1 cellular context compared by ENCODE assay signal in the genomic region with DNA sequence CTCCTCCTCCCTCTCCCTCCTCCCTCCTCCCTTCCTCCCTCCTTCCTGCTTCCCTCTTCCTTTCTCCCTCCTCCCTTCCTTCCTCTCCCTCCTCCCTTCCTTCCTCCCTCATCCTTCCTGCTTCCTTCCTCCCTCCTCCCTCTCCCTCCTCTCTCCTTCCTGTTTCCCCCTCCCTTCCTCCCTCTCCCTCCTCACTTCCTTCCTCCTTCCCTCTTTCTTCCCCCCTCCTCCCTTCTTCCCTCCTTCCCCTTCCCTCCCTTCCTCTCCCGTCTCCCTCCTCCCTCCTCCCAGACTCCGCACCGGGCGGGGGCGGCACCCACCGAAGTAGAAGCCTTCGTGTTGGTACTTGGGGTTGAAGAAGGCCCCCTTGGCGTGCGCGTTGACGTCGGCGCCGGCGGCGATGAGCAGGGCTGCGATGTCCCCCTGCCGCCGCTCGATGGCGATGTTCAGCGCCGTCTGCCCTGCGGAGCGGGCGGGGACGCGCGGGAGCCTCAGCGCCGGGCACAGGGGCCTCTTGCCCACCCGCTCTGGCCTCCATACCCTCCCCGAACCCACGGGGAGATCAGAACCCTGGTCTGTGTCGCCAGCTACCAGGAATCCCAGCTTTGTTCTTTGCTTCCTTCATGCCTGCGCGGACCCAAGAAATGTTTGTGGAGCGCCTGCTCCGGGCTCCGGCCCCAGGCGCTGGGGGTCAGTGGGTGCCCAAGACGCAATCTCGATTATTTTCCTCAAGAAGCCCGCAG.
A peak's percentile ranks its signal among the peaks of the same experiment; 100 is the strongest.
TF ChIP-seq lines count a peak whose summit lies in the region.

No MANE protein-coding gene starts in this region.

TF ChIP-seq in K562, 482 proteins besides CTCF, POLR2A, EP300 and RAD21 (continued from another document and continues in another):
- no peak for TF ChIP-seq TAF1 (IDR thresholded peaks at IDR 0.05; ENCODE audit: control insufficient read depth, extremely low read depth, insufficient read depth, low read length, severe bottlenecking)
- TF ChIP-seq RB1 (IDR thresholded peaks at IDR 0.05; ENCODE audit: low read depth) = 0 out of 2 replicates have a peak, but pooled peaks have one; percentile 19
- TF ChIP-seq ZNF583 (CRISPR knock-in tag; IDR thresholded peaks at IDR 0.05) = no peak
- TF ChIP-seq XRCC5 (IDR thresholded peaks at IDR 0.05; ENCODE audit: low read depth, low read length) = no peak
- TF ChIP-seq CREM (IDR thresholded peaks at IDR 0.05; ENCODE audit: low read depth) = peak; percentile 41; the same call in 1 of the 2 replicates
- no peak for TF ChIP-seq CEBPB (tag; IDR thresholded peaks at IDR 0.05)
- peak; percentile 67; the same call in 1 of the 2 replicates for TF ChIP-seq ZBTB40 (IDR thresholded peaks at IDR 0.05)
- no peak for TF ChIP-seq ZBTB40 (CRISPR knock-in tag; IDR thresholded peaks at IDR 0.05)
- TF ChIP-seq ZNF263 (CRISPR knock-in tag; IDR thresholded peaks at IDR 0.05; ENCODE audit: borderline replicate concordance) = peak; percentile 98
- TF ChIP-seq EHMT2 (IDR thresholded peaks at IDR 0.05) = peak; percentile 57; the same call in 1 of the 2 replicates
- no peak for TF ChIP-seq MTA3 (IDR thresholded peaks at IDR 0.05; ENCODE audit: borderline replicate concordance)
- no peak for TF ChIP-seq RFX7 (CRISPR knock-in tag; IDR thresholded peaks at IDR 0.05)
- TF ChIP-seq, protein P1, sequence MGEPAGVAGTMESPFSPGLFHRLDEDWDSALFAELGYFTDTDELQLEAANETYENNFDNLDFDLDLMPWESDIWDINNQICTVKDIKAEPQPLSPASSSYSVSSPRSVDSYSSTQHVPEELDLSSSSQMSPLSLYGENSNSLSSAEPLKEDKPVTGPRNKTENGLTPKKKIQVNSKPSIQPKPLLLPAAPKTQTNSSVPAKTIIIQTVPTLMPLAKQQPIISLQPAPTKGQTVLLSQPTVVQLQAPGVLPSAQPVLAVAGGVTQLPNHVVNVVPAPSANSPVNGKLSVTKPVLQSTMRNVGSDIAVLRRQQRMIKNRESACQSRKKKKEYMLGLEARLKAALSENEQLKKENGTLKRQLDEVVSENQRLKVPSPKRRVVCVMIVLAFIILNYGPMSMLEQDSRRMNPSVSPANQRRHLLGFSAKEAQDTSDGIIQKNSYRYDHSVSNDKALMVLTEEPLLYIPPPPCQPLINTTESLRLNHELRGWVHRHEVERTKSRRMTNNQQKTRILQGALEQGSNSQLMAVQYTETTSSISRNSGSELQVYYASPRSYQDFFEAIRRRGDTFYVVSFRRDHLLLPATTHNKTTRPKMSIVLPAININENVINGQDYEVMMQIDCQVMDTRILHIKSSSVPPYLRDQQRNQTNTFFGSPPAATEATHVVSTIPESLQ (CRISPR knock-in tag; IDR thresholded peaks at IDR 0.05) = no peak
- no peak for TF ChIP-seq CBX5 (IDR thresholded peaks at IDR 0.05; ENCODE audit: borderline replicate concordance, low read depth)
- TF ChIP-seq NR0B1 (IDR thresholded peaks at IDR 0.05; ENCODE audit: partially characterized antibody) = no peak
- TF ChIP-seq BACH1 (tag; IDR thresholded peaks at IDR 0.05) = no peak
- TF ChIP-seq ZBTB2 (IDR thresholded peaks at IDR 0.05) = no peak
- TF ChIP-seq GMEB1 (CRISPR knock-in tag; IDR thresholded peaks at IDR 0.05) = peak; percentile 55
- no peak for TF ChIP-seq FOXP4 (CRISPR knock-in tag; IDR thresholded peaks at IDR 0.05; ENCODE audit: borderline replicate concordance)
- TF ChIP-seq KLF1 (tag; IDR thresholded peaks at IDR 0.05) = no peak
- TF ChIP-seq CREBBP (IDR thresholded peaks at IDR 0.05; ENCODE audit: low read depth, low read length) = no peak
- TF ChIP-seq SMARCC2 (IDR thresholded peaks at IDR 0.05; ENCODE audit: low read depth) = no peak
- TF ChIP-seq GATAD2A (IDR thresholded peaks at IDR 0.05) = peak; percentile 62; the same call in 1 of the 2 replicates
- 0 out of 2 replicates have a peak, but pooled peaks have one; percentile 22 for TF ChIP-seq ZNF512 (tag; IDR thresholded peaks at IDR 0.05)
- no peak for TF ChIP-seq MTA2 (IDR thresholded peaks at IDR 0.05; ENCODE audit: low read depth)
- no peak for TF ChIP-seq ZNF589 (CRISPR knock-in tag; IDR thresholded peaks at IDR 0.05; ENCODE audit: low read depth)
- TF ChIP-seq, protein P2, sequence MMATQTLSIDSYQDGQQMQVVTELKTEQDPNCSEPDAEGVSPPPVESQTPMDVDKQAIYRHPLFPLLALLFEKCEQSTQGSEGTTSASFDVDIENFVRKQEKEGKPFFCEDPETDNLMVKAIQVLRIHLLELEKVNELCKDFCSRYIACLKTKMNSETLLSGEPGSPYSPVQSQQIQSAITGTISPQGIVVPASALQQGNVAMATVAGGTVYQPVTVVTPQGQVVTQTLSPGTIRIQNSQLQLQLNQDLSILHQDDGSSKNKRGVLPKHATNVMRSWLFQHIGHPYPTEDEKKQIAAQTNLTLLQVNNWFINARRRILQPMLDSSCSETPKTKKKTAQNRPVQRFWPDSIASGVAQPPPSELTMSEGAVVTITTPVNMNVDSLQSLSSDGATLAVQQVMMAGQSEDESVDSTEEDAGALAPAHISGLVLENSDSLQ (IDR thresholded peaks at IDR 0.05) = peak; percentile 72
- peak; percentile 61 for TF ChIP-seq PCBP1 (IDR thresholded peaks at IDR 0.05; ENCODE audit: low read depth, low read length, poor library complexity, severe bottlenecking)
- TF ChIP-seq, protein P3, sequence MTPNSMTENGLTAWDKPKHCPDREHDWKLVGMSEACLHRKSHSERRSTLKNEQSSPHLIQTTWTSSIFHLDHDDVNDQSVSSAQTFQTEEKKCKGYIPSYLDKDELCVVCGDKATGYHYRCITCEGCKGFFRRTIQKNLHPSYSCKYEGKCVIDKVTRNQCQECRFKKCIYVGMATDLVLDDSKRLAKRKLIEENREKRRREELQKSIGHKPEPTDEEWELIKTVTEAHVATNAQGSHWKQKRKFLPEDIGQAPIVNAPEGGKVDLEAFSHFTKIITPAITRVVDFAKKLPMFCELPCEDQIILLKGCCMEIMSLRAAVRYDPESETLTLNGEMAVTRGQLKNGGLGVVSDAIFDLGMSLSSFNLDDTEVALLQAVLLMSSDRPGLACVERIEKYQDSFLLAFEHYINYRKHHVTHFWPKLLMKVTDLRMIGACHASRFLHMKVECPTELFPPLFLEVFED (CRISPR knock-in tag; conservative IDR thresholded peaks at IDR 0.05) = 0 out of 2 replicates have a peak, but pooled peaks have one; percentile 23
- 0 out of 2 replicates have a peak, but pooled peaks have one; percentile 16 for TF ChIP-seq ETV1 (tag; conservative IDR thresholded peaks at IDR 0.05; ENCODE audit: low read depth)
